1 cellular context compared by ENCODE assay signal in the genomic region with DNA sequence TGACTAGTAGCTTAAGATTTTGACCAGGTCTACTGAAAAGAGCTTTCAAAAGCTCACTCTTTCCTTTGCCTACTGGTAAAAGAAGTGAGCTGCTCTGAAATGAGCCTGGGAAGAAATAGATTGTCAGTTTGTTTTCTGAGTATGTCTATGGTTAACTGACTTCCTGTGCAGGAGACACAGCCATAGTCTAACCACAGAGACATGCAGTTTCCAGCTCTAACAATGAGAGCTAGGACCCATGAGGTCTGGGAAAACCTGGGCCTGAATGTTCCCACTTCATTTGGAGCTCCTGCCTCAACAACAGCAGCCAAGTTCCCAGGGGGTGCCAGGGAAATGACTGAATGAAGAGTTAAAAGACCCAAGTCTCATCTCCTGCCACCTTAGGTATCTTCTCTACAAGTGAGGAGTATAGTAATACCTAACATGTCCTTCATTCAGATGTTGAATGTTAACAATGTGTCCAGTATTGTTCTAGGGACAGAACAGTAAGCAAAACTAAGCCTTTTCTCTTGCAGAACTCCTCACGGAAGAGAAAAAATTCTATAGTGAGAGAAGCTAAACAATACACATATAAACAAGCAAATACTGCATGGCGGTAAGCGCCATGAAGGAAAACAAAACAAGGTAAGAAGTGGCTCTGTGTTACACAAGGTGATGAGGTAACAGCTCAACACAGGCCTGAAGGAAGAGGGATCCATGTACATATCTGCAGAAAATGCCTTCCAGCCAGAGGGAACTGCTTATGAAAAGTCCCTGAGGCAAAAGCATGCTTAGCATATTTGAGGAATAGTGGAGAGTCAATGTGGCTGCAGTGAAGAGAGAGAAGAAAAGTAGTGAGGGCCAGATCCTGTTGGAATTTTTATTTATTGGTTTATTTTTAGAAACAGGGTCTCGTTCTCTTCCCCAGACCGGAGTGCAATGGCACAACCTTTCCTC.
TF ChIP-seq lines count a peak whose summit lies in the region.

No MANE protein-coding gene starts in this region.

TF ChIP-seq in SK-N-SH, 30 proteins besides CTCF, POLR2A, EP300 and RAD21 (continued from another document):
- TF ChIP-seq ZBTB33 (IDR thresholded peaks at IDR 0.05; ENCODE audit: borderline replicate concordance, low read depth): no peak
- no peak for TF ChIP-seq USF1 (IDR thresholded peaks at IDR 0.05; ENCODE audit: borderline replicate concordance, low read depth)
- no peak for TF ChIP-seq RXRA (IDR thresholded peaks at IDR 0.05; ENCODE audit: borderline replicate concordance, low read depth)
- TF ChIP-seq, protein P1, sequence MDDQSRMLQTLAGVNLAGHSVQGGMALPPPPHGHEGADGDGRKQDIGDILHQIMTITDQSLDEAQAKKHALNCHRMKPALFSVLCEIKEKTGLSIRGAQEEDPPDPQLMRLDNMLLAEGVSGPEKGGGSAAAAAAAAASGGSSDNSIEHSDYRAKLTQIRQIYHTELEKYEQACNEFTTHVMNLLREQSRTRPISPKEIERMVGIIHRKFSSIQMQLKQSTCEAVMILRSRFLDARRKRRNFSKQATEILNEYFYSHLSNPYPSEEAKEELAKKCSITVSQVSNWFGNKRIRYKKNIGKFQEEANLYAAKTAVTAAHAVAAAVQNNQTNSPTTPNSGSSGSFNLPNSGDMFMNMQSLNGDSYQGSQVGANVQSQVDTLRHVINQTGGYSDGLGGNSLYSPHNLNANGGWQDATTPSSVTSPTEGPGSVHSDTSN (IDR thresholded peaks at IDR 0.05): no peak
